In the genomic region with DNA sequence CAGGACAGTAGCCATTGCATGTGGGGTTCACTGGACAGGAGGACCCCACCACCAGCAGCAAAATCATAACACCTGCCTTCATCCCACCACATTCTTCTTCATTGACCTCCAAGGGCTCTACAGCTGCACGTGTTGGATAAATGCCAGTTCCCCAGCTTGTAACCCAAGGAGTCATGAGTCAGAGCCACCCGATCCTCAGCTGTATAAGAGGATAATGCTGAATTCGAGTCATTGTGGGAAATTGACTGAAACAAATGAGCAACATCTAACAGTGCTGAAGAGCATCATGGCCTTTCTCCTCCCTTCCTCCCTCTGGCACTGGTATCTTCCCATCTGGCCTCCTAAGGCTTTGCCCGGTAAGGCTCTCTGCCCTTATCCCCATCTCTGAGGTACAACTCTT, we compare ENCODE assay signal across 9 cellular contexts.
DNase-seq lines count a peak whose midpoint lies in the region; ATAC-seq and TF ChIP-seq lines count a peak whose summit lies in the region.
"Had no signal": no experiment of that assay in that cellular context is flagged by ENCODE, and none has a peak within 500 bp of the region (broad histone marks: within the 10 kb centered on the region; RNA-seq: fewer than 3 reads in every experiment).

No MANE protein-coding gene starts in this region.

- H3K4me3 ChIP-seq in HEK293 (ENCODE audit: low read depth, low read length), result no peak overlapping the region
- no peak overlapping the region for H3K4me3 ChIP-seq in gastrocnemius medialis
- H3K4me3 ChIP-seq in gastroesophageal sphincter, result no peak overlapping the region
- H3K4me3 ChIP-seq: suprapubic skin had no signal

- no peak overlapping the region; the same call in 1 of the 2 replicates for H3K27ac ChIP-seq in HEK293 (ENCODE audit: extremely low read depth, low read depth, low read length)
- peak overlapping the region; percentile 41 for H3K27ac ChIP-seq in cingulate gyrus (ENCODE audit: low read depth, low read length)
- peak overlapping the region; percentile 46 to 68 (median 54) for H3K27ac ChIP-seq in gastrocnemius medialis
- no peak overlapping the region for H3K27ac ChIP-seq in gastroesophageal sphincter
- H3K27ac ChIP-seq: WERI-Rb-1 had no signal

- intact Hi-C loops in gastrocnemius medialis (cut with DNase I; ENCODE audit: low total_unique reads), result no loop called here

- TF ChIP-seq CTCF in HEK293 (tag by site-specific recombination; IDR thresholded peaks at IDR 0.05), result no peak
- no peak for TF ChIP-seq CTCF in gastrocnemius medialis (IDR thresholded peaks at IDR 0.05 in 4 of 5, conservative IDR thresholded peaks at IDR 0.05 in 1 of 5)
- no peak for TF ChIP-seq CTCF in gastroesophageal sphincter (IDR thresholded peaks at IDR 0.05)

- POLR2A ChIA-PET in HEK293 (lab: Yijun Ruan, JAX), result no interaction called here

- WGBS in gastroesophageal sphincter (ENCODE audit: low coverage in 1 of 2), 2 donors, result 80 to 81% methylated on average over 3 to 4 of the region's 4 CpGs

- CTCF ChIA-PET in HEK293 (lab: Yijun Ruan, JAX), result no interaction called here

- in situ Hi-C loops in gastrocnemius medialis (cut with MboI; ENCODE audit: low sequenced_read_pairs in 4 of 4), result no loop called here

- no peak for TF ChIP-seq POLR2A in gastrocnemius medialis (IDR thresholded peaks at IDR 0.05)
- TF ChIP-seq POLR2A in gastroesophageal sphincter (IDR thresholded peaks at IDR 0.05), result no peak

- H3K27me3 ChIP-seq in gastrocnemius medialis, result peaks cover 0 to 2% (median 0%) of the 10 kb centered on the region in 3 donors
- H3K27me3 ChIP-seq in gastroesophageal sphincter, result no peaks in the 10 kb centered on the region
- H3K27me3 ChIP-seq: suprapubic skin had no signal

- peak; percentile 39 for DNase-seq in NCI-H345 treated with DMSO at 0.1 percent for 48 hours (lab: John Stamatoyannopoulos, UW; ENCODE audit: unreplicated experiment)
- DNase-seq in gastrocnemius medialis, result peak in 1 of 2 donors; percentile 30
- no peak for DNase-seq in foreskin melanocyte
- DNase-seq: WERI-Rb-1 had no signal

- H3K36me3 ChIP-seq in HEK293 (ENCODE audit: control insufficient read depth in 2 of 2, insufficient read depth in 1 of 2, low read length in 2 of 2), result no peaks in the 10 kb centered on the region
- no peaks in the 10 kb centered on the region for H3K36me3 ChIP-seq in gastrocnemius medialis
- H3K36me3 ChIP-seq in gastroesophageal sphincter, result no peaks in the 10 kb centered on the region
- H3K36me3 ChIP-seq: suprapubic skin, WERI-Rb-1 had no signal

- H3K4me1 ChIP-seq in HEK293 (ENCODE audit: control insufficient read depth, insufficient read depth, low read length) (peaks cover 37% of the 10 kb centered on the region), gastrocnemius medialis (no peaks in the 10 kb centered on the region), gastroesophageal sphincter (no peaks in the 10 kb centered on the region)

- ATAC-seq in gastrocnemius medialis (peak in 1 of 2 donors; percentile 24), GM18907 (IDR thresholded peaks at IDR 0.05; ENCODE audit: unreplicated experiment) (no peak), gastroesophageal sphincter (no peak)

- TF ChIP-seq EP300 in gastroesophageal sphincter (IDR thresholded peaks at IDR 0.05), result no peak

- H3K9me3 ChIP-seq in HEK293 (ENCODE audit: control insufficient read depth, insufficient read depth, low read depth, low read length) (no peaks in the 10 kb centered on the region), gastrocnemius medialis (no peaks in the 10 kb centered on the region), gastroesophageal sphincter (no peaks in the 10 kb centered on the region)
- H3K9me3 ChIP-seq: suprapubic skin had no signal

TF ChIP-seq in HEK293, 187 proteins besides CTCF, POLR2A, EP300 and RAD21 (continues in another document):
- TF ChIP-seq ZNF596 (tag by site-specific recombination; IDR thresholded peaks at IDR 0.05) (no peak), ZNF610 (tag by site-specific recombination; IDR thresholded peaks at IDR 0.05; ENCODE audit: borderline replicate concordance) (no peak), ZNF580 (tag by site-specific recombination; IDR thresholded peaks at IDR 0.05) (no peak), OSR2 (tag by site-specific recombination; IDR thresholded peaks at IDR 0.05) (peak; percentile 59), KLF9 (tag by site-specific recombination; IDR thresholded peaks at IDR 0.05; ENCODE audit: low read depth) (no peak), KLF10 (tag by site-specific recombination; IDR thresholded peaks at IDR 0.05) (peak; percentile 67; the same call in 1 of the 2 replicates), GLIS2 (tag by site-specific recombination; IDR thresholded peaks at IDR 0.05) (peak; percentile 23; the same call in 1 of the 2 replicates), ZBTB7A (tag by site-specific recombination; IDR thresholded peaks at IDR 0.05; ENCODE audit: low read depth) (no peak), ZNF132 (tag by site-specific recombination; IDR thresholded peaks at IDR 0.05; ENCODE audit: borderline replicate concordance) (no peak), ZNF561 (tag by site-specific recombination; IDR thresholded peaks at IDR 0.05; ENCODE audit: borderline replicate concordance) (no peak), ZNF501 (tag by site-specific recombination; IDR thresholded peaks at IDR 0.05) (no peak; the same call in 1 of the 2 replicates), ZNF585B (tag by site-specific recombination; IDR thresholded peaks at IDR 0.05) (no peak), IKZF3 (tag by site-specific recombination; IDR thresholded peaks at IDR 0.05) (peak; percentile 26; the same call in 1 of the 2 replicates), ZNF324 (tag by site-specific recombination; IDR thresholded peaks at IDR 0.05) (peak; percentile 56; the same call in 1 of the 2 replicates), ZNF19 (tag by site-specific recombination; IDR thresholded peaks at IDR 0.05; ENCODE audit: low read depth) (no peak), ZBTB6 (tag by site-specific recombination; IDR thresholded peaks at IDR 0.05) (no peak)
- TF ChIP-seq, protein P1, sequence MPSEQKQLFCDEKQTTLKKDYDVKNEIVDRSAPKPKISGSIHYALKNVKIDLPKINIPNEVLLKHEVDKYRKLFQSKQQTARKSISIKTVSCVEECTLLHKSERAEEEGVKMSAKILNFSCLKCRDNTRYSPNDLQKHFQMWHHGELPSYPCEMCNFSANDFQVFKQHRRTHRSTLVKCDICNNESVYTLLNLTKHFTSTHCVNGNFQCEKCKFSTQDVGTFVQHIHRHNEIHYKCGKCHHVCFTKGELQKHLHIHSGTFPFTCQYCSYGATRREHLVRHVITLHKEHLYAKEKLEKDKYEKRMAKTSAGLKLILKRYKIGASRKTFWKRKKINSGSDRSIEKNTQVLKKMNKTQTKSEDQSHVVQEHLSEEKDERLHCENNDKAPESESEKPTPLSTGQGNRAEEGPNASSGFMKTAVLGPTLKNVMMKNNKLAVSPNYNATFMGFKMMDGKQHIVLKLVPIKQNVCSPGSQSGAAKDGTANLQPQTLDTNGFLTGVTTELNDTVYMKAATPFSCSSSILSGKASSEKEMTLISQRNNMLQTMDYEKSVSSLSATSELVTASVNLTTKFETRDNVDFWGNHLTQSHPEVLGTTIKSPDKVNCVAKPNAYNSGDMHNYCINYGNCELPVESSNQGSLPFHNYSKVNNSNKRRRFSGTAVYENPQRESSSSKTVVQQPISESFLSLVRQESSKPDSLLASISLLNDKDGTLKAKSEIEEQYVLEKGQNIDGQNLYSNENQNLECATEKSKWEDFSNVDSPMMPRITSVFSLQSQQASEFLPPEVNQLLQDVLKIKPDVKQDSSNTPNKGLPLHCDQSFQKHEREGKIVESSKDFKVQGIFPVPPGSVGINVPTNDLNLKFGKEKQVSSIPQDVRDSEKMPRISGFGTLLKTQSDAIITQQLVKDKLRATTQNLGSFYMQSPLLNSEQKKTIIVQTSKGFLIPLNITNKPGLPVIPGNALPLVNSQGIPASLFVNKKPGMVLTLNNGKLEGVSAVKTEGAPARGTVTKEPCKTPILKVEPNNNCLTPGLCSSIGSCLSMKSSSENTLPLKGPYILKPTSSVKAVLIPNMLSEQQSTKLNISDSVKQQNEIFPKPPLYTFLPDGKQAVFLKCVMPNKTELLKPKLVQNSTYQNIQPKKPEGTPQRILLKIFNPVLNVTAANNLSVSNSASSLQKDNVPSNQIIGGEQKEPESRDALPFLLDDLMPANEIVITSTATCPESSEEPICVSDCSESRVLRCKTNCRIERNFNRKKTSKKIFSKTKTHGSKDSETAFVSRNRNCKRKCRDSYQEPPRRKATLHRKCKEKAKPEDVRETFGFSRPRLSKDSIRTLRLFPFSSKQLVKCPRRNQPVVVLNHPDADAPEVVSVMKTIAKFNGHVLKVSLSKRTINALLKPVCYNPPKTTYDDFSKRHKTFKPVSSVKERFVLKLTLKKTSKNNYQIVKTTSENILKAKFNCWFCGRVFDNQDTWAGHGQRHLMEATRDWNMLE (tag by site-specific recombination; conservative IDR thresholded peaks at IDR 0.05; ENCODE audit: low read depth), result peak; percentile 37; the same call in 1 of the 2 replicates

Comparison
In these comparisons a context has a peak if more than half of its experiments do, and no peak if none do; other contexts are left out.
1. H3K27ac ChIP-seq: peak in cingulate gyrus (single experiment) and gastrocnemius medialis (4 of 4); none in HEK293 (single experiment) and gastroesophageal sphincter (0 of 4).